In the genomic region with DNA sequence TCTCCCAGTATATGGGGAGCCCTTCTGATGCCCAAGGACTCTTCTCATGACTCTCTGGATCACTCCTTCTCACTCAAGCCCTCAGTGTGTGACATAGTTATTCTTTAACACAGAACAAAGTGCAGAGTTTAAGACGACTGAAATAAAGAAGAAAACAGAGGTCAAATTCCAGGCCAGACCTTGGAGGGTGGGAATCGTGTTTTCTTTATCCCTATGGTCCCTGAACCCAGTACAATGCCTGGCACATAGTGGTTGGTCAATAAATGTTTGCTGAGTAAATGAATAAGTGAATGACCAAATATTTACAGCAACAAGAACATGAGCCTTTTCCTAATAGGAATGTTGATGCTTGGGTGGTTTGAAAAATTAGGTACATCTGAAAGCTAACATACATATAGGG, we compare ENCODE assay signal across 1 cellular context.
TF ChIP-seq lines count a peak whose summit lies in the region.

No MANE protein-coding gene starts in this region.

TF ChIP-seq in K562, 482 proteins besides CTCF, POLR2A, EP300 and RAD21:
- no peak for TF ChIP-seq E2F3 (CRISPR knock-in tag; IDR thresholded peaks at IDR 0.05)
